1 cellular context compared by ENCODE assay signal in the genomic region with DNA sequence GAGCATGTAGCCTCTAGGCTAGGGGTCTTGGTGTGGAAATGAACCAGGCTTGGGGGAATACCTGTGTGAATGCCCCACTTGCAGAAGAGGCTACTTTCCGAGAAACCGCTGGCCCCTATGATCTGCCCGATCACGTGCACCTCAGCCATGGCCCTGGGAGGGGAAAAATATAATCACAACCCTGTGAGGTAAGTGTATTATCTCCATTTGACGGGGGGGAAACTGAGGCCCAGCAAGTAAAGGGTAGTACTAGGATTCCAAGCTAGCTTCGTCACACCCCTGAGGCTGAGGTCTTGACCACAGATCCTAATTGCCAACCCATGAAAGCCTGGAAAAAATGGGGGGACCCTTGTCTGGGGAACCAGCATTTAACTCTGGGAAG.
TF ChIP-seq lines count a peak whose summit lies in the region.

No MANE protein-coding gene starts in this region.

TF ChIP-seq in GM12878, 131 proteins besides CTCF, POLR2A, EP300 and RAD21:
- TF ChIP-seq RAD51 (IDR thresholded peaks at IDR 0.05) (peak; percentile 65; the same call in 1 of the 2 replicates), BHLHE40 (IDR thresholded peaks at IDR 0.05; ENCODE audit: borderline replicate concordance in 1 of 2, low read depth in 2 of 2, low read length in 1 of 2) (peak; percentile 20 to 82; a peak in 3 of 4 replicates), ZNF217 (IDR thresholded peaks at IDR 0.05) (0 out of 2 replicates have a peak, but pooled peaks have one; percentile 38), LARP7 (IDR thresholded peaks at IDR 0.05) (peak; percentile 24; the same call in 1 of the 2 replicates), POLR2AphosphoS2 (IDR thresholded peaks at IDR 0.05; ENCODE audit: low read depth, low read length) (no peak), ZNF207 (IDR thresholded peaks at IDR 0.05; ENCODE audit: borderline replicate concordance) (no peak), NR2F1 (conservative IDR thresholded peaks at IDR 0.05) (peak; percentile 70), IKZF2 (IDR thresholded peaks at IDR 0.05) (peak in 1 of 2 experiments; percentile 19; a peak in 2 of 4 replicates), MYC (IDR thresholded peaks at IDR 0.05; ENCODE audit: insufficient read depth, insufficient read length, insufficient replicate concordance, low read length, severe bottlenecking) (no peak), SMARCA5 (IDR thresholded peaks at IDR 0.05) (no peak), CREB1 (IDR thresholded peaks at IDR 0.05; ENCODE audit: low read depth) (no peak), GATAD2B (conservative IDR thresholded peaks at IDR 0.05; ENCODE audit: low read depth) (no peak)
- TF ChIP-seq, protein P1, sequence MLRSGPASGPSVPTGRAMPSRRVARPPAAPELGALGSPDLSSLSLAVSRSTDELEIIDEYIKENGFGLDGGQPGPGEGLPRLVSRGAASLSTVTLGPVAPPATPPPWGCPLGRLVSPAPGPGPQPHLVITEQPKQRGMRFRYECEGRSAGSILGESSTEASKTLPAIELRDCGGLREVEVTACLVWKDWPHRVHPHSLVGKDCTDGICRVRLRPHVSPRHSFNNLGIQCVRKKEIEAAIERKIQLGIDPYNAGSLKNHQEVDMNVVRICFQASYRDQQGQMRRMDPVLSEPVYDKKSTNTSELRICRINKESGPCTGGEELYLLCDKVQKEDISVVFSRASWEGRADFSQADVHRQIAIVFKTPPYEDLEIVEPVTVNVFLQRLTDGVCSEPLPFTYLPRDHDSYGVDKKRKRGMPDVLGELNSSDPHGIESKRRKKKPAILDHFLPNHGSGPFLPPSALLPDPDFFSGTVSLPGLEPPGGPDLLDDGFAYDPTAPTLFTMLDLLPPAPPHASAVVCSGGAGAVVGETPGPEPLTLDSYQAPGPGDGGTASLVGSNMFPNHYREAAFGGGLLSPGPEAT (IDR thresholded peaks at IDR 0.05; ENCODE audit: low read depth) = peak; percentile 77
- TF ChIP-seq, protein P2, sequence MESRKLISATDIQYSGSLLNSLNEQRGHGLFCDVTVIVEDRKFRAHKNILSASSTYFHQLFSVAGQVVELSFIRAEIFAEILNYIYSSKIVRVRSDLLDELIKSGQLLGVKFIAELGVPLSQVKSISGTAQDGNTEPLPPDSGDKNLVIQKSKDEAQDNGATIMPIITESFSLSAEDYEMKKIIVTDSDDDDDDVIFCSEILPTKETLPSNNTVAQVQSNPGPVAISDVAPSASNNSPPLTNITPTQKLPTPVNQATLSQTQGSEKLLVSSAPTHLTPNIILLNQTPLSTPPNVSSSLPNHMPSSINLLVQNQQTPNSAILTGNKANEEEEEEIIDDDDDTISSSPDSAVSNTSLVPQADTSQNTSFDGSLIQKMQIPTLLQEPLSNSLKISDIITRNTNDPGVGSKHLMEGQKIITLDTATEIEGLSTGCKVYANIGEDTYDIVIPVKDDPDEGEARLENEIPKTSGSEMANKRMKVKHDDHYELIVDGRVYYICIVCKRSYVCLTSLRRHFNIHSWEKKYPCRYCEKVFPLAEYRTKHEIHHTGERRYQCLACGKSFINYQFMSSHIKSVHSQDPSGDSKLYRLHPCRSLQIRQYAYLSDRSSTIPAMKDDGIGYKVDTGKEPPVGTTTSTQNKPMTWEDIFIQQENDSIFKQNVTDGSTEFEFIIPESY (IDR thresholded peaks at IDR 0.05) = no peak
- TF ChIP-seq, protein P3, sequence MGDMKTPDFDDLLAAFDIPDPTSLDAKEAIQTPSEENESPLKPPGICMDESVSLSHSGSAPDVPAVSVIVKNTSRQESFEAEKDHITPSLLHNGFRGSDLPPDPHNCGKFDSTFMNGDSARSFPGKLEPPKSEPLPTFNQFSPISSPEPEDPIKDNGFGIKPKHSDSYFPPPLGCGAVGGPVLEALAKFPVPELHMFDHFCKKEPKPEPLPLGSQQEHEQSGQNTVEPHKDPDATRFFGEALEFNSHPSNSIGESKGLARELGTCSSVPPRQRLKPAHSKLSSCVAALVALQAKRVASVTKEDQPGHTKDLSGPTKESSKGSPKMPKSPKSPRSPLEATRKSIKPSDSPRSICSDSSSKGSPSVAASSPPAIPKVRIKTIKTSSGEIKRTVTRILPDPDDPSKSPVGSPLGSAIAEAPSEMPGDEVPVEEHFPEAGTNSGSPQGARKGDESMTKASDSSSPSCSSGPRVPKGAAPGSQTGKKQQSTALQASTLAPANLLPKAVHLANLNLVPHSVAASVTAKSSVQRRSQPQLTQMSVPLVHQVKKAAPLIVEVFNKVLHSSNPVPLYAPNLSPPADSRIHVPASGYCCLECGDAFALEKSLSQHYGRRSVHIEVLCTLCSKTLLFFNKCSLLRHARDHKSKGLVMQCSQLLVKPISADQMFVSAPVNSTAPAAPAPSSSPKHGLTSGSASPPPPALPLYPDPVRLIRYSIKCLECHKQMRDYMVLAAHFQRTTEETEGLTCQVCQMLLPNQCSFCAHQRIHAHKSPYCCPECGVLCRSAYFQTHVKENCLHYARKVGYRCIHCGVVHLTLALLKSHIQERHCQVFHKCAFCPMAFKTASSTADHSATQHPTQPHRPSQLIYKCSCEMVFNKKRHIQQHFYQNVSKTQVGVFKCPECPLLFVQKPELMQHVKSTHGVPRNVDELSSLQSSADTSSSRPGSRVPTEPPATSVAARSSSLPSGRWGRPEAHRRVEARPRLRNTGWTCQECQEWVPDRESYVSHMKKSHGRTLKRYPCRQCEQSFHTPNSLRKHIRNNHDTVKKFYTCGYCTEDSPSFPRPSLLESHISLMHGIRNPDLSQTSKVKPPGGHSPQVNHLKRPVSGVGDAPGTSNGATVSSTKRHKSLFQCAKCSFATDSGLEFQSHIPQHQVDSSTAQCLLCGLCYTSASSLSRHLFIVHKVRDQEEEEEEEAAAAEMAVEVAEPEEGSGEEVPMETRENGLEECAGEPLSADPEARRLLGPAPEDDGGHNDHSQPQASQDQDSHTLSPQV (IDR thresholded peaks at IDR 0.05) = peak; percentile 58; the same call in 1 of the 2 replicates
- TF ChIP-seq, protein P4, sequence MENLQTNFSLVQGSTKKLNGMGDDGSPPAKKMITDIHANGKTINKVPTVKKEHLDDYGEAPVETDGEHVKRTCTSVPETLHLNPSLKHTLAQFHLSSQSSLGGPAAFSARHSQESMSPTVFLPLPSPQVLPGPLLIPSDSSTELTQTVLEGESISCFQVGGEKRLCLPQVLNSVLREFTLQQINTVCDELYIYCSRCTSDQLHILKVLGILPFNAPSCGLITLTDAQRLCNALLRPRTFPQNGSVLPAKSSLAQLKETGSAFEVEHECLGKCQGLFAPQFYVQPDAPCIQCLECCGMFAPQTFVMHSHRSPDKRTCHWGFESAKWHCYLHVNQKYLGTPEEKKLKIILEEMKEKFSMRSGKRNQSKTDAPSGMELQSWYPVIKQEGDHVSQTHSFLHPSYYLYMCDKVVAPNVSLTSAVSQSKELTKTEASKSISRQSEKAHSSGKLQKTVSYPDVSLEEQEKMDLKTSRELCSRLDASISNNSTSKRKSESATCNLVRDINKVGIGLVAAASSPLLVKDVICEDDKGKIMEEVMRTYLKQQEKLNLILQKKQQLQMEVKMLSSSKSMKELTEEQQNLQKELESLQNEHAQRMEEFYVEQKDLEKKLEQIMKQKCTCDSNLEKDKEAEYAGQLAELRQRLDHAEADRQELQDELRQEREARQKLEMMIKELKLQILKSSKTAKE (IDR thresholded peaks at IDR 0.05; ENCODE audit: low read depth, poor library complexity, severe bottlenecking) = peak; percentile 34
- TF ChIP-seq, protein P5, sequence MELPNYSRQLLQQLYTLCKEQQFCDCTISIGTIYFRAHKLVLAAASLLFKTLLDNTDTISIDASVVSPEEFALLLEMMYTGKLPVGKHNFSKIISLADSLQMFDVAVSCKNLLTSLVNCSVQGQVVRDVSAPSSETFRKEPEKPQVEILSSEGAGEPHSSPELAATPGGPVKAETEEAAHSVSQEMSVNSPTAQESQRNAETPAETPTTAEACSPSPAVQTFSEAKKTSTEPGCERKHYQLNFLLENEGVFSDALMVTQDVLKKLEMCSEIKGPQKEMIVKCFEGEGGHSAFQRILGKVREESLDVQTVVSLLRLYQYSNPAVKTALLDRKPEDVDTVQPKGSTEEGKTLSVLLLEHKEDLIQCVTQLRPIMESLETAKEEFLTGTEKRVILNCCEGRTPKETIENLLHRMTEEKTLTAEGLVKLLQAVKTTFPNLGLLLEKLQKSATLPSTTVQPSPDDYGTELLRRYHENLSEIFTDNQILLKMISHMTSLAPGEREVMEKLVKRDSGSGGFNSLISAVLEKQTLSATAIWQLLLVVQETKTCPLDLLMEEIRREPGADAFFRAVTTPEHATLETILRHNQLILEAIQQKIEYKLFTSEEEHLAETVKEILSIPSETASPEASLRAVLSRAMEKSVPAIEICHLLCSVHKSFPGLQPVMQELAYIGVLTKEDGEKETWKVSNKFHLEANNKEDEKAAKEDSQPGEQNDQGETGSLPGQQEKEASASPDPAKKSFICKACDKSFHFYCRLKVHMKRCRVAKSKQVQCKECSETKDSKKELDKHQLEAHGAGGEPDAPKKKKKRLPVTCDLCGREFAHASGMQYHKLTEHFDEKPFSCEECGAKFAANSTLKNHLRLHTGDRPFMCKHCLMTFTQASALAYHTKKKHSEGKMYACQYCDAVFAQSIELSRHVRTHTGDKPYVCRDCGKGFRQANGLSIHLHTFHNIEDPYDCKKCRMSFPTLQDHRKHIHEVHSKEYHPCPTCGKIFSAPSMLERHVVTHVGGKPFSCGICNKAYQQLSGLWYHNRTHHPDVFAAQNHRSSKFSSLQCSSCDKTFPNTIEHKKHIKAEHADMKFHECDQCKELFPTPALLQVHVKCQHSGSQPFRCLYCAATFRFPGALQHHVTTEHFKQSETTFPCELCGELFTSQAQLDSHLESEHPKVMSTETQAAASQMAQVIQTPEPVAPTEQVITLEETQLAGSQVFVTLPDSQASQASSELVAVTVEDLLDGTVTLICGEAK (IDR thresholded peaks at IDR 0.05; ENCODE audit: borderline replicate concordance) = no peak
- TF ChIP-seq, protein P6, sequence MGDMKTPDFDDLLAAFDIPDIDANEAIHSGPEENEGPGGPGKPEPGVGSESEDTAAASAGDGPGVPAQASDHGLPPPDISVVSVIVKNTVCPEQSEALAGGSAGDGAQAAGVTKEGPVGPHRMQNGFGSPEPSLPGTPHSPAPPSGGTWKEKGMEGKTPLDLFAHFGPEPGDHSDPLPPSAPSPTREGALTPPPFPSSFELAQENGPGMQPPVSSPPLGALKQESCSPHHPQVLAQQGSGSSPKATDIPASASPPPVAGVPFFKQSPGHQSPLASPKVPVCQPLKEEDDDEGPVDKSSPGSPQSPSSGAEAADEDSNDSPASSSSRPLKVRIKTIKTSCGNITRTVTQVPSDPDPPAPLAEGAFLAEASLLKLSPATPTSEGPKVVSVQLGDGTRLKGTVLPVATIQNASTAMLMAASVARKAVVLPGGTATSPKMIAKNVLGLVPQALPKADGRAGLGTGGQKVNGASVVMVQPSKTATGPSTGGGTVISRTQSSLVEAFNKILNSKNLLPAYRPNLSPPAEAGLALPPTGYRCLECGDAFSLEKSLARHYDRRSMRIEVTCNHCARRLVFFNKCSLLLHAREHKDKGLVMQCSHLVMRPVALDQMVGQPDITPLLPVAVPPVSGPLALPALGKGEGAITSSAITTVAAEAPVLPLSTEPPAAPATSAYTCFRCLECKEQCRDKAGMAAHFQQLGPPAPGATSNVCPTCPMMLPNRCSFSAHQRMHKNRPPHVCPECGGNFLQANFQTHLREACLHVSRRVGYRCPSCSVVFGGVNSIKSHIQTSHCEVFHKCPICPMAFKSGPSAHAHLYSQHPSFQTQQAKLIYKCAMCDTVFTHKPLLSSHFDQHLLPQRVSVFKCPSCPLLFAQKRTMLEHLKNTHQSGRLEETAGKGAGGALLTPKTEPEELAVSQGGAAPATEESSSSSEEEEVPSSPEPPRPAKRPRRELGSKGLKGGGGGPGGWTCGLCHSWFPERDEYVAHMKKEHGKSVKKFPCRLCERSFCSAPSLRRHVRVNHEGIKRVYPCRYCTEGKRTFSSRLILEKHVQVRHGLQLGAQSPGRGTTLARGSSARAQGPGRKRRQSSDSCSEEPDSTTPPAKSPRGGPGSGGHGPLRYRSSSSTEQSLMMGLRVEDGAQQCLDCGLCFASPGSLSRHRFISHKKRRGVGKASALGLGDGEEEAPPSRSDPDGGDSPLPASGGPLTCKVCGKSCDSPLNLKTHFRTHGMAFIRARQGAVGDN (IDR thresholded peaks at IDR 0.05) = peak; percentile 88
TF ChIP-seq in GM12878: peak in this region for 10.
